Comparison of ENCODE assay signal across 7 cellular contexts in genomic region chr1:65146908-65147423, GRCh38. TPM values are rescaled to one million over a fixed set of nuclear protein-coding genes. Genes with fewer than 3 reads are reported as not detected.
DNase-seq lines count a peak whose midpoint lies in the region; ATAC-seq, FAIRE-seq and TF ChIP-seq lines count a peak whose summit lies in the region.

No MANE protein-coding gene starts in this region.

- H3K4me3 ChIP-seq in SJCRH30 = peak overlapping the region; percentile 85
- peak overlapping the region; percentile 56 to 57 for H3K4me3 ChIP-seq in foreskin fibroblast (ENCODE audit: low read depth in 1 of 2, low read length in 2 of 2)
- peak overlapping the region; percentile 48 to 71 for H3K4me3 ChIP-seq in small intestine (ENCODE audit: low read depth in 1 of 2, low read length in 2 of 2)

- DNase-seq in SJCRH30 = peak in 1 of 2 experiments; percentile 6
- no peak for DNase-seq in foreskin fibroblast
- DNase-seq in small intestine = peak; percentile 14
- no peak for DNase-seq in central memory CD4-positive, alpha-beta T cell
- no peak for DNase-seq in anterior cingulate cortex (lab: John Stamatoyannopoulos, UW)

- no peak overlapping the region for H3K27ac ChIP-seq in SJCRH30
- no peak overlapping the region for H3K27ac ChIP-seq in small intestine (ENCODE audit: low read depth in 1 of 2, low read length in 1 of 2)

- 7 to 14% (median 11%) methylated on average over 19 to 20 of the region's 20 CpGs for WGBS in small intestine, 3 donors

- H3K36me3 ChIP-seq in SJCRH30 (no peaks in the 10 kb centered on the region), small intestine (ENCODE audit: control insufficient read depth in 2 of 2, insufficient read depth in 2 of 2, low read length in 2 of 2) (no peaks in the 10 kb centered on the region)

- FAIRE-seq in small intestine (lab: Jason Lieb, UNC) = no peak

- no peaks in the 10 kb centered on the region for H3K4me1 ChIP-seq in SJCRH30
- peaks cover 0 to 1% of the 10 kb centered on the region in 2 donors for H3K4me1 ChIP-seq in small intestine (ENCODE audit: control insufficient read depth in 2 of 2, insufficient read depth in 1 of 2, low read depth in 1 of 2, low read length in 1 of 2)

- H3K9me3 ChIP-seq in SJCRH30 (replicated peaks) (no peaks in the 10 kb centered on the region), small intestine (ENCODE audit: control insufficient read depth, low read depth) (no peaks in the 10 kb centered on the region)

- peak; percentile 4 for ATAC-seq in GM21576 (IDR thresholded peaks at IDR 0.05; ENCODE audit: unreplicated experiment)
- no peak for ATAC-seq in GM18498 (IDR thresholded peaks at IDR 0.05; ENCODE audit: unreplicated experiment)

- no peaks in the 10 kb centered on the region for H3K27me3 ChIP-seq in SJCRH30
- no peaks in the 10 kb centered on the region for H3K27me3 ChIP-seq in small intestine (ENCODE audit: control insufficient read depth in 2 of 2, insufficient read depth in 2 of 2, low read length in 2 of 2)

- no peak for TF ChIP-seq CTCF in foreskin fibroblast (IDR thresholded peaks at IDR 0.05; ENCODE audit: low read depth, low read length)

RNA-seq across cellular contexts. Expression of gene AK4, which starts 1.0 kb away (rescaled TPM):
- total RNA-seq in SJCRH30 (2014; rRNA removed; shearing (Covaris generic)) = 54.5 and 57.2 TPM in 2 replicates
- polyA plus RNA-seq in small intestine = 1 to 10 TPM; 2.0 to 6.7 (median 2.4) TPM
